In the genomic region with DNA sequence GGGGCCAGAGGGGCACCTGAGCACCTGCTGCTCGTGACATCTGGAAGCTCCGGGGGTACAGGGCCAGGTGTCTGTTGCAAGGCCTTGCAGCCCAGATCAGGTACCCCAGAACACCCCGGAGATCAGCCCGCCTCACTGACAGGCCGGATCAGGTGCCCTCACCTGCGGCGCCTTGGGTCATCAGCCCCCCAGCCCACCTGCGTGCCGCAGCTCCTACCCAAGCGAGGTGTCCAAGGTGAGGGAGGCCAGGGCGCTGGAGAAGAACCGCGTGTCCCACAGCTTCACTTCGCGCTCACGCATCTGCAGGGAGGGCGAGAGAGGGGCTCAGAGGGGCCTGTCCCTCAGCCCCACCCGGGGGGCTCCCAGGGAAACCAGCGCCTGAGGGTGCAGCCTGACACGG, we compare ENCODE assay signal across 20 cellular contexts. TPM values are rescaled to one million over a fixed set of nuclear protein-coding genes. Genes with fewer than 3 reads are reported as not detected.
DNase-seq lines count a peak whose midpoint lies in the region; ATAC-seq and TF ChIP-seq lines count a peak whose summit lies in the region.
"Had no signal": no experiment of that assay in that cellular context is flagged by ENCODE, and none has a peak within 500 bp of the region (broad histone marks: within the 10 kb centered on the region; RNA-seq: fewer than 3 reads in every experiment).

No MANE protein-coding gene starts in this region.

- peak overlapping the region; percentile 7 for H3K9ac ChIP-seq in NT2/D1 (ENCODE audit: insufficient read length, low read depth)
- H3K9ac ChIP-seq: neural progenitor cell had no signal

- no peak for TF ChIP-seq POLR2A in tibial nerve (IDR thresholded peaks at IDR 0.05)

- intact Hi-C loops in lower lobe of right lung (cut with DNase I): no loop called here

- peak overlapping the region; percentile 47 for H3K27ac ChIP-seq in cingulate gyrus (ENCODE audit: low read depth, low read length)
- H3K27ac ChIP-seq in lower lobe of right lung: peak overlapping the region; percentile 36
- H3K27ac ChIP-seq in tibial nerve: peak overlapping the region in 3 of 4 donors; percentile 24 to 85 (median 71)
- H3K27ac ChIP-seq: foreskin keratinocyte, neural progenitor cell had no signal

- TF ChIP-seq EP300 in tibial nerve (IDR thresholded peaks at IDR 0.05): no peak

- H3K27me3 ChIP-seq in NT2/D1 (ENCODE audit: insufficient read depth, insufficient read length) (no peaks in the 10 kb centered on the region), lower lobe of right lung (ENCODE audit: low read depth) (no peaks in the 10 kb centered on the region), tibial nerve (no peaks in the 10 kb centered on the region)
- H3K27me3 ChIP-seq: foreskin keratinocyte, neural progenitor cell, testis had no signal

- H3K4me1 ChIP-seq in NT2/D1 (ENCODE audit: insufficient read depth, insufficient read length) (peaks cover 63% of the 10 kb centered on the region), lower lobe of right lung (peaks cover 41% of the 10 kb centered on the region), tibial nerve (peaks cover 0 to 97% (median 43%) of the 10 kb centered on the region in 4 donors)

- H3K36me3 ChIP-seq in NT2/D1 (ENCODE audit: insufficient read depth, insufficient read length, low read length): peaks cover 37% of the 10 kb centered on the region
- H3K36me3 ChIP-seq in lower lobe of right lung: peaks cover 91% of the 10 kb centered on the region
- peaks cover 0 to 82% (median 0%) of the 10 kb centered on the region in 3 donors for H3K36me3 ChIP-seq in tibial nerve
- H3K36me3 ChIP-seq: neural progenitor cell had no signal

- H3K9me3 ChIP-seq in NT2/D1 (ENCODE audit: insufficient read depth, low read length): no peaks in the 10 kb centered on the region
- H3K9me3 ChIP-seq in lower lobe of right lung: no peaks in the 10 kb centered on the region
- no peaks in the 10 kb centered on the region for H3K9me3 ChIP-seq in tibial nerve
- H3K9me3 ChIP-seq: mucosa of descending colon, testis had no signal

- no peak overlapping the region for H3K4me3 ChIP-seq in NT2/D1 (ENCODE audit: insufficient read length, low read depth)
- no peak overlapping the region for H3K4me3 ChIP-seq in lower lobe of right lung
- H3K4me3 ChIP-seq in tibial nerve: no peak overlapping the region
- H3K4me3 ChIP-seq: mucosa of descending colon, neural progenitor cell, testis had no signal

- no peak for ATAC-seq in lower lobe of right lung
- ATAC-seq in GM18520 (IDR thresholded peaks at IDR 0.05; ENCODE audit: unreplicated experiment): no peak
- no peak for ATAC-seq in HG02885 (IDR thresholded peaks at IDR 0.05; ENCODE audit: poor library complexity, unreplicated experiment)
- ATAC-seq: activated CD8-positive, alpha-beta T cell treated with anti-CD3 and anti-CD28 coated beads, Interleukin-2, amount 10 ng/mL, durations not matched to agents 7 days and 5 days; foreskin keratinocyte; mucosa of descending colon; PC-3 had no signal

- no peak for DNase-seq in NT2/D1 (ENCODE audit: low read depth, low spot score)
- DNase-seq in lower lobe of right lung: no peak
- DNase-seq in tibial nerve (ENCODE audit: low spot score in 2 of 2): no peak
- no peak for DNase-seq in NCI-H526 treated with DMSO at 0.1 percent for 48 hours (lab: John Stamatoyannopoulos, UW)
- no peak for DNase-seq in GM03348 (ENCODE audit: low spot score)
- DNase-seq: activated CD8-positive, alpha-beta T cell treated with anti-CD3 and anti-CD28 coated beads, Interleukin-2, amount 10 ng/mL, durations not matched to agents 7 days and 5 days; activated T-cell treated with anti-CD3 and anti-CD28 coated beads, Interleukin-2, amount 50 U/mL, for 48 hours; cortex of kidney; foreskin keratinocyte; mucosa of descending colon; NCI-H1436 treated with DMSO at 0.1 percent for 48 hours; NCI-H2171 treated with DMSO at 0.1 percent for 48 hours; NCI-H82; PC-3; testis had no signal

- 90 to 93% methylated on average over 13 to 15 of the region's 20 CpGs for WGBS in tibial nerve, 2 donors

- TF ChIP-seq CTCF in lower lobe of right lung (IDR thresholded peaks at IDR 0.05) (no peak), tibial nerve (IDR thresholded peaks at IDR 0.05) (no peak)

RNA-seq across cellular contexts. Expression of gene VASN, which starts 16.1 kb away (rescaled TPM):
- total RNA-seq in lower lobe of right lung (17.4 TPM), tibial nerve (10 to 100 TPM; 31.0 to 58.1 (median 32.9) TPM)
- total RNA-seq: activated CD8-positive, alpha-beta T cell treated with anti-CD3 and anti-CD28 coated beads, Interleukin-2, amount 10 ng/mL, durations not matched to agents 7 days and 5 days; T-helper 2 cell treated with Interferon-gamma antibody and Interleukin-4, amounts not matched to agents 100 ng/mL and 5 ng/mL, for 36 hours had no signal

RNA-seq across cellular contexts. Expression of gene CORO7, which starts 28.6 kb away (rescaled TPM):
- total RNA-seq in lower lobe of right lung (58.5 TPM), tibial nerve (10 to 100 TPM; 27.8 to 77.4 (median 52.1) TPM)

RNA-seq across cellular contexts. Expression of gene PAM16, which starts 36.6 kb away (rescaled TPM):
- total RNA-seq in lower lobe of right lung: 40.0 TPM
- 10 to 100 TPM; 45.1 to 95.1 (median 60.7) TPM for total RNA-seq in tibial nerve

RNA-seq across cellular contexts. Expression of gene DNAJA3, which starts 37.9 kb away (rescaled TPM):
- total RNA-seq in lower lobe of right lung (34.6 TPM), tibial nerve (10 to 100 TPM; 37.6 to 53.0 (median 49.2) TPM)
